ENCODE assay signal across 11 cellular contexts in the genomic region with DNA sequence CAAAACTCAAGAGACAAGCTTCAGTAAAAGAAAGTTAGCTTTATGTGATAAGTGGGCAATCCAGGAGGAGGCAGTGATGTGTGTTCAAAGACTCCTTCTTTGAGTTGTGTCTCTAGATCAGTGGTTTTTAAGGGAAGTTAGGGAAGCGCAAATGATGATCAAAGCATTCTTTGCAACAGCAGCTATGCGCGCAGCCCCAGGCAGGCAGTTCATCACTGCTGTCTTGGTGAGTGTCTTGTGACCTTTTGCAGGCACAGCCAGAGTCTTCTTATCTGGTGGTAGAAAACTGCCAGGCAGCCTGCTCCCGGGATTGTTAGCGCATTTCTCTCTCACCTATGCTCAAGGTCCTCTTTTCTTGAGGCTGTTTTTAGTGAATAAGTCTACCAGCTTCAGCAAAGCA.
"Had no signal": no experiment of that assay in that cellular context is flagged by ENCODE, and none has a peak within 500 bp of the region (broad histone marks: within the 10 kb centered on the region; RNA-seq: fewer than 3 reads in every experiment).

No MANE protein-coding gene starts in this region.

- H3K9me3 ChIP-seq: gastroesophageal sphincter, thoracic aorta had no signal

- H3K4me3 ChIP-seq: gastroesophageal sphincter, thoracic aorta had no signal

- H3K4me1 ChIP-seq: gastroesophageal sphincter had no signal

- DNase-seq: activated CD4-positive, alpha-beta memory T cell treated with anti-CD3 and anti-CD28 coated beads for 36 hours; activated CD4-positive, CD25-positive, alpha-beta regulatory T cell treated with anti-CD3 and anti-CD28 coated beads, Interleukin-2, amount 50 U/mL, for 72 hours; activated effector memory CD4-positive, alpha-beta T cell treated with anti-CD3 and anti-CD28 coated beads, Interleukin-2, amount 50 U/mL, for 16 hours; activated T-cell treated with anti-CD3 and anti-CD28 coated beads, Interleukin-2, amount 50 U/mL, for 4 hours; brain microvascular endothelial cell; kidney glomerular epithelial cell; stimulated activated CD4-positive, alpha-beta T cell treated with anti-CD3 and anti-CD28 coated beads, Interleukin-2, amount 100 ng/mL, for 48 hours; stimulated activated CD8-positive, alpha-beta memory T cell treated with anti-CD3 and anti-CD28 coated beads, Interleukin-4, amount 100 ng/mL, for 48 hours; SW 1271 had no signal

- H3K27me3 ChIP-seq: brain microvascular endothelial cell had no signal

- H3K27ac ChIP-seq: brain microvascular endothelial cell, gastroesophageal sphincter, thoracic aorta had no signal

- H3K36me3 ChIP-seq: brain microvascular endothelial cell, gastroesophageal sphincter, thoracic aorta had no signal
